Comparison of ENCODE assay signal across 8 cellular contexts in genomic region chr3:196712514-196713413, GRCh38. TPM values are rescaled to one million over a fixed set of nuclear protein-coding genes. Genes with fewer than 3 reads are reported as not detected.
DNase-seq lines count a peak whose midpoint lies in the region; ATAC-seq and TF ChIP-seq lines count a peak whose summit lies in the region.

No MANE protein-coding gene starts in this region.

- TF ChIP-seq CTCF in KMS-11 (conservative IDR thresholded peaks at IDR 0.05; ENCODE audit: low read depth, low read length) (no peak), activated B cell treated with CpG ODN at 0.5 μM for 24 hours (IDR thresholded peaks at IDR 0.05) (no peak), dorsolateral prefrontal cortex (IDR thresholded peaks at IDR 0.05 in 54 of 56, conservative IDR thresholded peaks at IDR 0.05 in 2 of 56; ENCODE audit: low read depth in 1 of 56, partially characterized antibody in 56 of 56) (peak in 2 of 56 donors; percentile 30 to 36)

- peak overlapping the region; percentile 82 for H2BK120ac ChIP-seq in mesenchymal stem cell (ENCODE audit: low read depth, low read length)

- ATAC-seq in GM21576 (IDR thresholded peaks at IDR 0.05; ENCODE audit: unreplicated experiment), result peak; percentile 43
- peak; percentile 56 for ATAC-seq in activated B cell treated with CpG ODN at 0.5 μM for 24 hours (ENCODE audit: low read depth)

- 9% methylated on average over 60 of the region's 64 CpGs for WGBS in mesenchymal stem cell

- H3K9ac ChIP-seq in KMS-11, result peak overlapping the region; percentile 68; the same call in 1 of the 2 replicates
- peak overlapping the region; percentile 91 for H3K9ac ChIP-seq in mesenchymal stem cell (ENCODE audit: low read length)

- no peak overlapping the region for H2BK12ac ChIP-seq in mesenchymal stem cell (ENCODE audit: low read length in 2 of 2)

- no peaks in the 10 kb centered on the region for H3K27me3 Mint-ChIP-seq in activated B cell treated with CpG ODN at 0.5 μM for 24 hours

- H4K8ac ChIP-seq in mesenchymal stem cell (ENCODE audit: low read length), result peak overlapping the region; percentile 33

- H3K4me2 ChIP-seq in KMS-11 (peak overlapping the region; percentile 99), mesenchymal stem cell (ENCODE audit: low read length, poor library complexity, severe bottlenecking) (peak overlapping the region; percentile 80)

- peak overlapping the region; percentile 64 for H2BK15ac ChIP-seq in mesenchymal stem cell (ENCODE audit: low read depth, poor library complexity, severe bottlenecking)

- peak overlapping the region; percentile 83 to 96 for H3K18ac ChIP-seq in mesenchymal stem cell (ENCODE audit: low read depth in 1 of 2, low read length in 2 of 2)

- peak overlapping the region in 1 of 2 experiments; percentile 78 for H3K4ac ChIP-seq in mesenchymal stem cell (ENCODE audit: low read depth in 1 of 2, low read length in 2 of 2)

- no peaks in the 10 kb centered on the region for H3K9me3 Mint-ChIP-seq in activated B cell treated with CpG ODN at 0.5 μM for 24 hours

- peak overlapping the region in 1 of 2 experiments; percentile 13 for H3K14ac ChIP-seq in mesenchymal stem cell (ENCODE audit: low read length in 2 of 2)

- H3K4me3 Mint-ChIP-seq in activated B cell treated with CpG ODN at 0.5 μM for 24 hours, result peak overlapping the region; percentile 84

- H3K4me1 Mint-ChIP-seq in activated B cell treated with CpG ODN at 0.5 μM for 24 hours, result peaks cover 24% of the 10 kb centered on the region

- H3K4me1 ChIP-seq in KMS-11 (ENCODE audit: low read depth, poor library complexity, severe bottlenecking) (peaks cover 15% of the 10 kb centered on the region), mesenchymal stem cell (ENCODE audit: control insufficient read depth, insufficient read depth, low read depth, low read length) (peaks cover 9% of the 10 kb centered on the region)

- H2BK5ac ChIP-seq in mesenchymal stem cell (ENCODE audit: low read depth, low read length, poor library complexity, severe bottlenecking), result peak overlapping the region; percentile 73

- no peaks in the 10 kb centered on the region for H3K9me3 ChIP-seq in mesenchymal stem cell (ENCODE audit: control insufficient read depth, low read length)

- intact Hi-C loops in activated B cell treated with CpG ODN at 0.5 μM for 24 hours (cut with micrococcal nuclease) (loop anchor here (1.0 to 10.0 kb wide), 7 partner anchors 27 to 252 kb away; partner anchors contain the start of genes FBXO45, PAK2, PIGZ and RNF168), dorsolateral prefrontal cortex (cut with DNase I) (loop anchor here (2.0 to 10.0 kb wide), 5 partner anchors 26 to 232 kb away; partner anchors contain the start of genes NCBP2 (in 2 of the 2), PAK2 (in 1 of the 2) and SENP5 (in 1 of the 2))

- CTCF ChIA-PET in activated B cell treated with CpG ODN at 0.5 μM for 24 hours (lab: Charles Lee), result interaction anchor here (0.8 to 1.0 kb wide), 2 partner anchors 14 to 103 kb away, joined by 3 to 5 read pairs; no protein-coding TSS in a partner anchor

- DNase-seq in DMS79 treated with DMSO at 0.1 percent for 48 hours (lab: John Stamatoyannopoulos, UW), result peak; percentile 60
- no peak for DNase-seq in activated B cell treated with CpG ODN at 0.5 μM for 24 hours
- peak in 7 of 10 donors; percentile 17 to 72 (median 56) for DNase-seq in dorsolateral prefrontal cortex
- DNase-seq in mesenchymal stem cell, result peak; percentile 84
- peak in 2 of 3 experiments; percentile 43 to 54 for DNase-seq in stimulated activated CD4-positive, alpha-beta T cell treated with anti-CD3 and anti-CD28 coated beads, TNF-alpha, amount 100 ng/mL, for 4 hours (ENCODE audit: low read depth in 3 of 3)
- DNase-seq in RPMI8226, result no peak

- peaks cover 10% of the 10 kb centered on the region; the same call in 1 of the 2 replicates for H3K79me2 ChIP-seq in KMS-11 (ENCODE audit: insufficient read depth, low read depth)

- H3K27me3 ChIP-seq in KMS-11 (ENCODE audit: insufficient read depth, low read depth) (no peaks in the 10 kb centered on the region), dorsolateral prefrontal cortex (no peaks in the 10 kb centered on the region), mesenchymal stem cell (ENCODE audit: control insufficient read depth in 1 of 2, insufficient read depth in 1 of 2, low read length in 2 of 2) (no peaks in the 10 kb centered on the region)

- H3K36me3 ChIP-seq in KMS-11 (ENCODE audit: insufficient read depth) (no peaks in the 10 kb centered on the region), mesenchymal stem cell (ENCODE audit: control insufficient read depth in 1 of 2, insufficient read depth in 2 of 2, low read depth in 1 of 2, low read length in 2 of 2) (peaks cover 0 to 6% of the 10 kb centered on the region in 2 experiments)

- H2AK5ac ChIP-seq in mesenchymal stem cell (ENCODE audit: low read length, severe bottlenecking), result no peak overlapping the region

- H2AFZ ChIP-seq in KMS-11 (ENCODE audit: low read depth), result peak overlapping the region; percentile 93
- H2AFZ ChIP-seq in mesenchymal stem cell (ENCODE audit: low read depth, low read length), result peak overlapping the region; percentile 67

- peak overlapping the region; percentile 75 for H4K91ac ChIP-seq in mesenchymal stem cell (ENCODE audit: low read length)

- H3K79me1 ChIP-seq in mesenchymal stem cell (replicated peaks; ENCODE audit: low read length, poor library complexity, severe bottlenecking), result peaks cover 14% of the 10 kb centered on the region

- H3K23ac ChIP-seq in mesenchymal stem cell (ENCODE audit: low read length in 2 of 2), result no peak overlapping the region

- no peaks in the 10 kb centered on the region for H4K20me1 ChIP-seq in KMS-11 (ENCODE audit: insufficient read depth)

- H3K27ac ChIP-seq in KMS-11, result peak overlapping the region; percentile 72
- H3K27ac ChIP-seq in dorsolateral prefrontal cortex, result peak overlapping the region; percentile 39 to 97 (median 90)
- peak overlapping the region; percentile 67 for H3K27ac ChIP-seq in mesenchymal stem cell (ENCODE audit: low read length, poor library complexity, severe bottlenecking)

- H3K27ac Mint-ChIP-seq in activated B cell treated with CpG ODN at 0.5 μM for 24 hours, result peak overlapping the region; percentile 84

- peak overlapping the region; percentile 15 for H3K4me3 ChIP-seq in KMS-11 (IDR thresholded peaks at IDR 0.05; ENCODE audit: insufficient read depth, low read depth, low read length)
- H3K4me3 ChIP-seq in dorsolateral prefrontal cortex, result peak overlapping the region; percentile 61 to 98 (median 90)
- H3K4me3 ChIP-seq in mesenchymal stem cell (ENCODE audit: insufficient read depth in 1 of 2, low read depth in 1 of 2, low read length in 2 of 2), result peak overlapping the region; percentile 76 to 92

- peaks cover 7% of the 10 kb centered on the region for H3K36me3 Mint-ChIP-seq in activated B cell treated with CpG ODN at 0.5 μM for 24 hours (ENCODE audit: low read depth)

- POLR2A ChIA-PET in activated B cell treated with CpG ODN at 0.5 μM for 24 hours (lab: Charles Lee), result interaction anchor here (0.6 to 2.9 kb wide), 19 partner anchors 20 to 310 kb away, joined by 3 to 44 read pairs (median 6); partner anchors contain the start of genes FBXO45, NRROS, PAK2 and SENP5

RNA-seq across cellular contexts. Expression of gene PIGX, which starts 0.6 kb away (rescaled TPM):
- total RNA-seq in activated B cell treated with CpG ODN at 0.5 μM for 24 hours (18.0 and 21.8 TPM in 2 replicates), dorsolateral prefrontal cortex (10 to 100 TPM; 23.5 to 51.0 (median 37.0) TPM)
- polyA plus RNA-seq in mesenchymal stem cell (2013, experiment 1 of 2), result 16.8 TPM
- polyA plus RNA-seq in mesenchymal stem cell (2013, experiment 2 of 2), result 17.1 TPM

RNA-seq across cellular contexts. Expression of gene CEP19, which starts 0.7 kb away (rescaled TPM):
- total RNA-seq in activated B cell treated with CpG ODN at 0.5 μM for 24 hours, result 4.0 and 4.1 TPM in 2 replicates
- 10 to 100 TPM in 35 of 120 experiments, 1 to 10 TPM in 85; 2.8 to 14.6 (median 8.6) TPM for total RNA-seq in dorsolateral prefrontal cortex
- 4.8 TPM for polyA plus RNA-seq in mesenchymal stem cell (2013, experiment 1 of 2)
- 4.4 TPM for polyA plus RNA-seq in mesenchymal stem cell (2013, experiment 2 of 2)

RNA-seq across cellular contexts. Expression of gene PAK2, which starts 26.9 kb away (rescaled TPM):
- total RNA-seq in activated B cell treated with CpG ODN at 0.5 μM for 24 hours (73.7 and 87.1 TPM in 2 replicates), dorsolateral prefrontal cortex (10 to 100 TPM; 28.1 to 67.1 (median 44.9) TPM)
- polyA plus RNA-seq in mesenchymal stem cell (2013, experiment 1 of 2), result 35.0 TPM
- 35.8 TPM for polyA plus RNA-seq in mesenchymal stem cell (2013, experiment 2 of 2)

Comparison
In these comparisons a context has a peak if more than half of its experiments do, and no peak if none do; other contexts are left out.
1. DNase-seq: peak in DMS79 treated with DMSO at 0.1 percent for 48 hours (single experiment), dorsolateral prefrontal cortex (7 of 10), mesenchymal stem cell (single experiment) and stimulated activated CD4-positive, alpha-beta T cell treated with anti-CD3 and anti-CD28 coated beads, TNF-alpha, amount 100 ng/mL, for 4 hours (2 of 3); none in activated B cell treated with CpG ODN at 0.5 μM for 24 hours (single experiment) and RPMI8226 (single experiment).
2. H3K4me3 ChIP-seq: peak in every context shown above with its lines; median percentile 90 in dorsolateral prefrontal cortex; 84 in mesenchymal stem cell; 15 in KMS-11.
3. Peak in every context shown above with its lines, with median percentiles within 50 percentile points of each other: H3K27ac ChIP-seq.